ENCODE assay signal across 8 cellular contexts in genomic region chr1:175023043-175023921, GRCh38. TPM values are rescaled to one million over a fixed set of nuclear protein-coding genes. Genes with fewer than 3 reads are reported as not detected.
A peak's percentile ranks its signal among the peaks of the same experiment; 100 is the strongest.
DNase-seq lines count a peak whose midpoint lies in the region; ATAC-seq and TF ChIP-seq lines count a peak whose summit lies in the region.

Gene MRPS14, minus strand, starts transcription at chr1:175023425. Its CDS starts 17 bp downstream, at chr1:175023408.

- H3K27me3 Mint-ChIP-seq in CD4-positive, CD25-positive, alpha-beta regulatory T cell: no peaks in the 10 kb centered on the region
- no peaks in the 10 kb centered on the region for H3K27me3 Mint-ChIP-seq in activated CD4-positive, alpha-beta memory T cell treated with anti-CD3 and anti-CD28 coated beads for 36 hours

- H3K4me1 ChIP-seq in CD4-positive, CD25-positive, alpha-beta regulatory T cell (ENCODE audit: control insufficient read depth, insufficient read depth, low read length, poor library complexity, severe bottlenecking): peaks cover 19% of the 10 kb centered on the region
- peaks cover 0 to 6% of the 10 kb centered on the region in 2 donors for H3K4me1 ChIP-seq in duodenal mucosa (ENCODE audit: control insufficient read depth in 1 of 2, insufficient read depth in 2 of 2, low read length in 2 of 2)
- peaks cover 0 to 15% (median 4%) of the 10 kb centered on the region in 4 donors for H3K4me1 ChIP-seq in right lobe of liver

- intact Hi-C loops in activated CD4-positive, alpha-beta memory T cell treated with anti-CD3 and anti-CD28 coated beads for 36 hours (cut with micrococcal nuclease): loop anchor here (1.0 to 2.0 kb wide), 5 partner anchors 18 to 1184 kb away; partner anchors contain the start of genes CACYBP and COP1
- intact Hi-C loops in right lobe of liver (cut with DNase I): no loop called here

- POLR2A ChIA-PET in activated CD4-positive, alpha-beta memory T cell treated with anti-CD3 and anti-CD28 coated beads for 36 hours (lab: Charles Lee): interaction anchor here (0.7 to 2.6 kb wide), 12 partner anchors 9 to 1184 kb away, joined by 3 to 50 read pairs (median 4); partner anchors contain the start of genes CACYBP and ZBTB37

- 4% methylated on average over 33 of the region's 42 CpGs for WGBS in right lobe of liver (ENCODE audit: insufficient coverage, low coverage, low lambda C conversion rate, missing lambda C conversion rate)

- peaks cover 11% of the 10 kb centered on the region for H3K36me3 ChIP-seq in CD4-positive, CD25-positive, alpha-beta regulatory T cell (ENCODE audit: control insufficient read depth, insufficient read depth, low read length)
- H3K36me3 ChIP-seq in duodenal mucosa (ENCODE audit: control insufficient read depth in 1 of 2, insufficient read depth in 2 of 2, low read length in 2 of 2) (peaks cover 2 to 5% of the 10 kb centered on the region in 2 donors), right lobe of liver (peaks cover 0 to 2% (median 0%) of the 10 kb centered on the region in 4 donors)

- H3K4me3 Mint-ChIP-seq in CD4-positive, CD25-positive, alpha-beta regulatory T cell: peak within 1 kb of the TSS; percentile 90 to 96 (median 91)
- H3K4me3 Mint-ChIP-seq in activated CD4-positive, alpha-beta memory T cell treated with anti-CD3 and anti-CD28 coated beads for 36 hours: peak within 1 kb of the TSS; percentile 94

- peak; percentile 88 to 93 for ATAC-seq in CD4-positive, CD25-positive, alpha-beta regulatory T cell (ENCODE audit: low read depth in 2 of 2)
- ATAC-seq in GM19438 (IDR thresholded peaks at IDR 0.05; ENCODE audit: low read depth, unreplicated experiment) (peak; percentile 96), HG03575 (IDR thresholded peaks at IDR 0.05; ENCODE audit: extremely low read depth, insufficient number of reproducible peaks, low FRiP score, unreplicated experiment) (peak; percentile 76), right lobe of liver (peak; percentile 98 to 100 (median 99))

- peaks cover 4% of the 10 kb centered on the region for H3K36me3 Mint-ChIP-seq in CD4-positive, CD25-positive, alpha-beta regulatory T cell
- peaks cover 3% of the 10 kb centered on the region for H3K36me3 Mint-ChIP-seq in activated CD4-positive, alpha-beta memory T cell treated with anti-CD3 and anti-CD28 coated beads for 36 hours

- peak; percentile 68 for TF ChIP-seq POLR2A in right lobe of liver (IDR thresholded peaks at IDR 0.05)

- H3K27ac ChIP-seq in CD4-positive, CD25-positive, alpha-beta regulatory T cell (ENCODE audit: insufficient read depth, low read length, poor library complexity, severe bottlenecking): peak within 1 kb of the TSS; percentile 91
- H3K27ac ChIP-seq in duodenal mucosa (ENCODE audit: low read depth, low read length) (peak within 1 kb of the TSS; percentile 54), right lobe of liver (peak within 1 kb of the TSS; percentile 70 to 87 (median 72))

- peak within 1 kb of the TSS; percentile 99 for H3K4me3 ChIP-seq in CD4-positive, CD25-positive, alpha-beta regulatory T cell (ENCODE audit: low read depth, low read length)
- H3K4me3 ChIP-seq in duodenal mucosa (ENCODE audit: low read depth in 1 of 2, low read length in 2 of 2) (peak within 1 kb of the TSS; percentile 96 to 100), right lobe of liver (peak within 1 kb of the TSS; percentile 64 to 89 (median 85))

- TF ChIP-seq CTCF in right lobe of liver (IDR thresholded peaks at IDR 0.05): no peak

- H3K4me1 Mint-ChIP-seq in CD4-positive, CD25-positive, alpha-beta regulatory T cell: peaks cover 27 to 44% (median 32%) of the 10 kb centered on the region in 4 donors
- H3K4me1 Mint-ChIP-seq in activated CD4-positive, alpha-beta memory T cell treated with anti-CD3 and anti-CD28 coated beads for 36 hours (ENCODE audit: low read depth): peaks cover 24% of the 10 kb centered on the region

- no peaks in the 10 kb centered on the region for H3K9me3 ChIP-seq in CD4-positive, CD25-positive, alpha-beta regulatory T cell (ENCODE audit: control insufficient read depth in 2 of 2, low read length in 2 of 2)
- H3K9me3 ChIP-seq in duodenal mucosa (ENCODE audit: control insufficient read depth in 1 of 2, low read length in 2 of 2): no peaks in the 10 kb centered on the region
- H3K9me3 ChIP-seq in right lobe of liver: no peaks in the 10 kb centered on the region

- H3K9ac ChIP-seq in duodenal mucosa (ENCODE audit: low read depth in 1 of 2, low read length in 2 of 2): peak within 1 kb of the TSS; percentile 92 to 96

- peaks cover 0 to 2% (median 0%) of the 10 kb centered on the region in 7 donors for H3K9me3 Mint-ChIP-seq in CD4-positive, CD25-positive, alpha-beta regulatory T cell
- H3K9me3 Mint-ChIP-seq in activated CD4-positive, alpha-beta memory T cell treated with anti-CD3 and anti-CD28 coated beads for 36 hours: no peaks in the 10 kb centered on the region

- peak within 1 kb of the TSS; percentile 94 to 97 (median 96) for H3K27ac Mint-ChIP-seq in CD4-positive, CD25-positive, alpha-beta regulatory T cell
- H3K27ac Mint-ChIP-seq in activated CD4-positive, alpha-beta memory T cell treated with anti-CD3 and anti-CD28 coated beads for 36 hours: peak within 1 kb of the TSS; percentile 88

- H3K27me3 ChIP-seq in CD4-positive, CD25-positive, alpha-beta regulatory T cell (ENCODE audit: control insufficient read depth, insufficient read depth, low read length): no peaks in the 10 kb centered on the region
- no peaks in the 10 kb centered on the region for H3K27me3 ChIP-seq in duodenal mucosa (ENCODE audit: control insufficient read depth in 1 of 2, insufficient read depth in 2 of 2, low read length in 2 of 2)
- no peaks in the 10 kb centered on the region for H3K27me3 ChIP-seq in right lobe of liver

- peak; percentile 96 to 99 (median 97) for DNase-seq in CD4-positive, CD25-positive, alpha-beta regulatory T cell
- DNase-seq in NCI-H82 treated with DMSO at 0.1 percent for 48 hours (lab: John Stamatoyannopoulos, UW; ENCODE audit: unreplicated experiment) (peak; percentile 98), right lobe of liver (peak; percentile 96 to 98 (median 97))
- DNase-seq in activated CD4-positive, alpha-beta memory T cell treated with anti-CD3 and anti-CD28 coated beads for 36 hours: peak; percentile 99
- peak; percentile 97 to 98 for DNase-seq in stimulated activated CD4-positive, alpha-beta T cell treated with anti-CD3 and anti-CD28 coated beads, Interleukin-4, amount 100 ng/mL, for 4 hours

- CTCF ChIA-PET in activated CD4-positive, alpha-beta memory T cell treated with anti-CD3 and anti-CD28 coated beads for 36 hours (lab: Charles Lee): interaction anchor here (0.6 to 2.7 kb wide), 9 partner anchors 8 to 1493 kb away, joined by 3 to 14 read pairs (median 3); no protein-coding TSS in a partner anchor

RNA-seq across cellular contexts. Expression of gene MRPS14, which starts in this region (rescaled TPM):
- total RNA-seq in CD4-positive, CD25-positive, alpha-beta regulatory T cell: 15.2 TPM
- polyA plus RNA-seq in CD4-positive, CD25-positive, alpha-beta regulatory T cell: 10 to 100 TPM; 60.3 to 83.8 (median 75.2) TPM
- total RNA-seq in activated CD4-positive, alpha-beta memory T cell treated with anti-CD3 and anti-CD28 coated beads for 36 hours: 10 to 100 TPM; 44.7 to 47.6 TPM
- total RNA-seq in right lobe of liver: 10 to 100 TPM in 5 of 6 experiments, 1 to 10 TPM in 1; 9.4 to 22.8 (median 18.8) TPM

Comparison
In these comparisons a context has a peak if more than half of its experiments do, and no peak if none do; other contexts are left out.
1. Peak in every context shown above with its lines: DNase-seq, ATAC-seq, H3K4me3 ChIP-seq and H3K27ac ChIP-seq.